ENCODE assay signal across 27 cellular contexts in genomic region chr1:228350179-228350742, GRCh38.
"Had no signal": no experiment of that assay in that cellular context is flagged by ENCODE, and none has a peak within 500 bp of the region (broad histone marks: within the 10 kb centered on the region; RNA-seq: fewer than 3 reads in every experiment).

No MANE protein-coding gene starts in this region.

- H3K4me3 Mint-ChIP-seq: activated B cell treated with CpG ODN at 0.5 μM for 24 hours; activated naive CD4-positive, alpha-beta T cell treated with anti-CD3 and anti-CD28 coated beads for 36 hours; activated naive CD4-positive, alpha-beta T cell treated with anti-CD3 and anti-CD28 coated beads, Interleukin-2, amount 50 U/mL, for 24 hours; activated naive CD8-positive, alpha-beta T cell treated with anti-CD3 and anti-CD28 coated beads, Interleukin-2, amount 10 ng/mL, durations not matched to agents 7 days and 5 days; activated T-cell treated with anti-CD3 and anti-CD28 coated beads, Interleukin-2, amount 50 U/mL, for 4 hours; brain; T-helper 17 cell; T-helper 2 cell treated with Interferon-gamma antibody and Interleukin-4, amounts not matched to agents 5 μg/mL and 100 μg/mL, for 36 hours had no signal

- H3K27me3 ChIP-seq: ascending aorta, breast epithelium, cardiac muscle cell, colonic mucosa, esophagus squamous epithelium had no signal

- H3K36me3 ChIP-seq: ascending aorta, breast epithelium, colonic mucosa, WERI-Rb-1 had no signal

- H3K27ac ChIP-seq: ascending aorta, breast epithelium, cardiac muscle cell, colonic mucosa, epithelial cell of prostate, esophagus squamous epithelium, WERI-Rb-1 had no signal

- H3K4me3 ChIP-seq: ascending aorta, breast epithelium, cardiac muscle cell, colonic mucosa, esophagus squamous epithelium had no signal

- H3K4me1 ChIP-seq: ascending aorta, breast epithelium, colonic mucosa had no signal

- H3K4me1 Mint-ChIP-seq: activated B cell treated with CpG ODN at 0.5 μM for 24 hours; activated naive CD4-positive, alpha-beta T cell treated with anti-CD3 and anti-CD28 coated beads, Interleukin-2, amount 50 U/mL, for 24 hours; activated naive CD8-positive, alpha-beta T cell treated with anti-CD3 and anti-CD28 coated beads, Interleukin-2, amount 10 ng/mL, durations not matched to agents 7 days and 5 days; brain had no signal

- ATAC-seq: activated CD4-positive, CD25-positive, alpha-beta regulatory T cell treated with anti-CD3 and anti-CD28 coated beads, Interleukin-2, amount 50 U/mL, for 24 hours; activated T-cell treated with anti-CD3 and anti-CD28 coated beads, Interleukin-2, amount 50 U/mL, for 4 hours; T-helper 17 cell had no signal

- H3K36me3 Mint-ChIP-seq: activated naive CD8-positive, alpha-beta T cell treated with anti-CD3 and anti-CD28 coated beads, Interleukin-2, amount 10 ng/mL, durations not matched to agents 7 days and 5 days; brain had no signal

- H3K9me3 Mint-ChIP-seq: activated B cell treated with CpG ODN at 0.5 μM for 24 hours; activated naive CD4-positive, alpha-beta T cell treated with anti-CD3 and anti-CD28 coated beads for 36 hours; activated naive CD4-positive, alpha-beta T cell treated with anti-CD3 and anti-CD28 coated beads, Interleukin-2, amount 50 U/mL, for 24 hours; activated naive CD8-positive, alpha-beta T cell treated with anti-CD3 and anti-CD28 coated beads, Interleukin-2, amount 10 ng/mL, durations not matched to agents 7 days and 5 days; activated T-cell treated with anti-CD3 and anti-CD28 coated beads, Interleukin-2, amount 50 U/mL, for 4 hours; brain; T-helper 2 cell treated with Interferon-gamma antibody and Interleukin-4, amounts not matched to agents 5 μg/mL and 100 μg/mL, for 36 hours had no signal

- H3K27ac Mint-ChIP-seq: activated B cell treated with CpG ODN at 0.5 μM for 24 hours; activated naive CD4-positive, alpha-beta T cell treated with anti-CD3 and anti-CD28 coated beads for 36 hours; activated naive CD4-positive, alpha-beta T cell treated with anti-CD3 and anti-CD28 coated beads, Interleukin-2, amount 50 U/mL, for 24 hours; activated naive CD8-positive, alpha-beta T cell treated with anti-CD3 and anti-CD28 coated beads, Interleukin-2, amount 10 ng/mL, durations not matched to agents 7 days and 5 days; brain; T-helper 17 cell; T-helper 2 cell treated with Interferon-gamma antibody and Interleukin-4, amounts not matched to agents 5 μg/mL and 100 μg/mL, for 36 hours had no signal

- H3K9me3 ChIP-seq: ascending aorta, breast epithelium, colonic mucosa, esophagus squamous epithelium had no signal

- H3K27me3 Mint-ChIP-seq: activated B cell treated with CpG ODN at 0.5 μM for 24 hours; activated naive CD4-positive, alpha-beta T cell treated with anti-CD3 and anti-CD28 coated beads, Interleukin-2, amount 50 U/mL, for 24 hours; activated naive CD8-positive, alpha-beta T cell treated with anti-CD3 and anti-CD28 coated beads, Interleukin-2, amount 10 ng/mL, durations not matched to agents 7 days and 5 days; T-helper 17 cell had no signal

- DNase-seq: activated B cell treated with CpG ODN at 0.5 μM for 24 hours; activated CD4-positive, alpha-beta T cell treated with anti-CD3 and anti-CD28 coated beads for 48 hours; activated CD4-positive, alpha-beta T cell treated with anti-CD3 and anti-CD28 coated beads, Interleukin-2, amount 50 U/mL, for 1 hour; activated CD4-positive, alpha-beta T cell treated with anti-CD3 and anti-CD28 coated beads, Interleukin-2, amount 50 U/mL, for 48 hours; activated CD8-positive, alpha-beta memory T cell treated with anti-CD3 and anti-CD28 coated beads for 24 hours; activated effector memory CD4-positive, alpha-beta T cell treated with Interleukin-2 at 50 U/mL for 16 hours; activated gamma-delta T cell treated with Interleukin-2 at 50 U/mL for 16 hours; activated naive CD4-positive, alpha-beta T cell treated with anti-CD3 and anti-CD28 coated beads for 36 hours; activated T-cell treated with anti-CD3 and anti-CD28 coated beads, Interleukin-2, amount 50 U/mL, for 4 hours; central memory CD4-positive, alpha-beta T cell; cerebellar nuclear complex; colonic mucosa; effector CD8-positive, alpha-beta T cell; esophagus squamous epithelium; foreskin melanocyte; T1000; WERI-Rb-1 had no signal
